8 cellular contexts compared by ENCODE assay signal in genomic region chr5:67215592-67216471, GRCh38. TPM values are rescaled to one million over a fixed set of nuclear protein-coding genes. Genes with fewer than 3 reads are reported as not detected.
DNase-seq lines count a peak whose midpoint lies in the region; ATAC-seq, FAIRE-seq and TF ChIP-seq lines count a peak whose summit lies in the region.

No MANE protein-coding gene starts in this region.

- H3K36me3 ChIP-seq in heart right ventricle (no peaks in the 10 kb centered on the region), small intestine (ENCODE audit: control insufficient read depth in 2 of 2, insufficient read depth in 2 of 2, low read length in 2 of 2) (no peaks in the 10 kb centered on the region)

- no peak for TF ChIP-seq CTCF in heart right ventricle (IDR thresholded peaks at IDR 0.05)
- no peak for TF ChIP-seq CTCF in glutamatergic neuron (IDR thresholded peaks at IDR 0.05; ENCODE audit: partially characterized antibody, unreplicated experiment)

- WGBS in heart right ventricle, 2 donors, result 16 to 18% methylated on average over 17 of the region's 17 CpGs
- WGBS in small intestine, 3 donors, result 24 to 30% (median 29%) methylated on average over 17 of the region's 17 CpGs

- peaks cover 2% of the 10 kb centered on the region for H3K9me3 Mint-ChIP-seq in glutamatergic neuron (ENCODE audit: unreplicated experiment)

- no peak for FAIRE-seq in small intestine (lab: Jason Lieb, UNC)

- intact Hi-C loops in heart right ventricle (cut with DNase I), result loop anchor here in 2 of 10 donors (10.0 kb wide), 2 partner anchors 231 to 911 kb away; no protein-coding TSS in a partner anchor

- no peak overlapping the region for H3K27ac Mint-ChIP-seq in glutamatergic neuron (ENCODE audit: unreplicated experiment)

- ATAC-seq in GM18907 (IDR thresholded peaks at IDR 0.05; ENCODE audit: unreplicated experiment) (peak; percentile 100), HG03060 (IDR thresholded peaks at IDR 0.05; ENCODE audit: low read depth, unreplicated experiment) (peak; percentile 100), heart right ventricle (peak; percentile 85 to 96 (median 93))

- H3K4me3 Mint-ChIP-seq in glutamatergic neuron (ENCODE audit: unreplicated experiment), result no peak overlapping the region

- H3K4me1 ChIP-seq in heart right ventricle (peaks cover 9 to 32% (median 23%) of the 10 kb centered on the region in 9 donors), small intestine (ENCODE audit: control insufficient read depth in 2 of 2, insufficient read depth in 1 of 2, low read depth in 1 of 2, low read length in 1 of 2) (peaks cover 4 to 10% of the 10 kb centered on the region in 2 donors)

- TF ChIP-seq POLR2A in Raji (IDR thresholded peaks at IDR 0.05; ENCODE audit: insufficient read depth, low read depth, low read length), result peak; percentile 40; the same call in 1 of the 2 replicates

- H3K27me3 Mint-ChIP-seq in glutamatergic neuron (ENCODE audit: unreplicated experiment), result peaks cover 6% of the 10 kb centered on the region

- H3K27me3 ChIP-seq in heart right ventricle, result no peaks in the 10 kb centered on the region
- no peaks in the 10 kb centered on the region for H3K27me3 ChIP-seq in small intestine (ENCODE audit: control insufficient read depth in 2 of 2, insufficient read depth in 2 of 2, low read length in 2 of 2)

- H3K27ac ChIP-seq in heart right ventricle (peak overlapping the region in 9 of 10 donors; percentile 22 to 92 (median 69)), small intestine (ENCODE audit: low read depth in 1 of 2, low read length in 1 of 2) (peak overlapping the region; percentile 67 to 88)

- peak overlapping the region in 7 of 10 donors; percentile 8 to 39 (median 32) for H3K4me3 ChIP-seq in heart right ventricle
- no peak overlapping the region for H3K4me3 ChIP-seq in small intestine (ENCODE audit: low read depth in 1 of 2, low read length in 2 of 2)

- peak; percentile 86 for DNase-seq in activated effector memory CD4-positive, alpha-beta T cell treated with anti-CD3 and anti-CD28 coated beads, Interleukin-2, amount 50 U/mL, for 16 hours
- DNase-seq in heart right ventricle (peak; percentile 89), small intestine (peak; percentile 73), cerebellar nuclear complex (lab: John Stamatoyannopoulos, UW) (no peak), glutamatergic neuron (no peak)

- no peaks in the 10 kb centered on the region for H3K9me3 ChIP-seq in heart right ventricle
- no peaks in the 10 kb centered on the region for H3K9me3 ChIP-seq in small intestine (ENCODE audit: control insufficient read depth, low read depth)

- no peaks in the 10 kb centered on the region for H3K36me3 Mint-ChIP-seq in glutamatergic neuron (ENCODE audit: unreplicated experiment)

- peaks cover 4% of the 10 kb centered on the region for H3K4me1 Mint-ChIP-seq in glutamatergic neuron (ENCODE audit: low read depth, unreplicated experiment)

RNA-seq across cellular contexts. Expression of gene CD180, which starts 19.2 kb away (rescaled TPM):
- total RNA-seq in heart right ventricle (1 to 10 TPM in 2 of 10 donors, under 1 TPM in 7, not detected in 1; 0.12 to 3.3 (median 0.17) TPM), glutamatergic neuron (ENCODE audit: unreplicated experiment) (not detected)
- polyA plus RNA-seq in heart right ventricle (under 1 TPM; 0.14 to 0.15 TPM), small intestine (under 1 TPM in 2 of 3 donors, not detected in 1; 0.54 to 0.55 TPM)

Comparison
In these comparisons a context has a peak if more than half of its experiments do, and no peak if none do; other contexts are left out.
1. DNase-seq: peak in activated effector memory CD4-positive, alpha-beta T cell treated with anti-CD3 and anti-CD28 coated beads, Interleukin-2, amount 50 U/mL, for 16 hours (single experiment), heart right ventricle (2 of 2) and small intestine (single experiment); none in cerebellar nuclear complex (0 of 2) and glutamatergic neuron (single experiment).
2. H3K4me3 ChIP-seq: peak in heart right ventricle (7 of 10); none in small intestine (0 of 2).
3. Peak in every context shown above with its lines, with median percentiles within 50 percentile points of each other: ATAC-seq.